ENCODE assay signal across 8 cellular contexts in the genomic region with DNA sequence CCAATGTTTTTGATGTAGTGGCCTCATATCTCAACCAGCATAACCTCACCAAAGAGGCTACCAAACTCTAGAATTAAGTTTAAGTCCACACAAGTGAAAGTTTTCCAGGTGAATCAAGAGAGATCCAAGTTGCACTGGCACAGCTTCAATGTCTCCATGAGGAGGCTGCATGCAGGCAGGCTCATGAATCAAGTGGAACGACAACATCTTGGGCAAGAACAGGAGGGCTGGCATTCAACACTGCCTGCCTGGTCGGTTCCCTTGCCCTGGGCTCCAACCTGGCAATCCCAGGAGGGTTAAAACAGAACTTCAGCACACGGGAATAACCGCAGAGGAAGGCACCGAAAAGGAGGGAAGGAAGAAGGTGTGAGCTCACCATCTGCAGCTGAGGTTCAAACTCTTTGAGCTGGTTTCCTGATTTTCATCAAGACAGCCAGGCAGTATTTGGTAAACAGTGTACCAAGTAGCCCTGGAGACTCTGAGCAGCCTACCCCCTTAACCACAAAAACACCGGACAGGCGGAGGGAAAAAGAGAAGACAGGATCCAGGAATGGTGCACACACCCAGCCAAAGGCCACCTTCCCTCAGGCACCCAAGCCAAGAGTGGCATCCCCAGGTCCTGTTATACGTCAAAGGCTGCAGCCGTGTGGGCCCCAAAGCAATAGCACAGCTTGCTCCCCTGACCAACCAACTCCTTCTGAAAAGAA. TPM values are rescaled to one million over a fixed set of nuclear protein-coding genes. Genes with fewer than 3 reads are reported as not detected.
DNase-seq lines count a peak whose midpoint lies in the region; ATAC-seq, FAIRE-seq and TF ChIP-seq lines count a peak whose summit lies in the region.

No MANE protein-coding gene starts in this region.

- H3K4me1 ChIP-seq in ACC112 (ENCODE audit: control insufficient read depth, insufficient read depth, low read length, unreplicated experiment) = peaks cover 22% of the 10 kb centered on the region
- no peaks in the 10 kb centered on the region; the same call in 1 of the 2 replicates for H3K4me1 ChIP-seq in GM12878 (ENCODE audit: control insufficient read depth, insufficient read depth, low read length)
- peaks cover 19% of the 10 kb centered on the region for H3K4me1 ChIP-seq in mesodermal cell (ENCODE audit: control insufficient read depth, insufficient read depth, low read length, poor library complexity, severe bottlenecking)

- H3K27ac Mint-ChIP-seq in HFFc6 = peak overlapping the region; percentile 77

- RAD21 ChIA-PET in GM12878 (lab: Charles Lee; ENCODE audit: unreplicated experiment) = interaction anchor here (0.6 to 4.1 kb wide), 18 partner anchors 9 to 178 kb away, joined by 3 to 17 read pairs (median 6); no protein-coding TSS in a partner anchor

- intact Hi-C loops in GM12878 (cut with micrococcal nuclease; ENCODE audit: unreplicated experiment) = loop anchor here (5.0 kb wide), 1 partner anchor 81 kb away; no protein-coding TSS in a partner anchor

- peak overlapping the region; percentile 78 for H3K4me2 ChIP-seq in GM12878 (ENCODE audit: control insufficient read depth, insufficient read depth)

- DNase-seq in HFFc6 (peak; percentile 41), GM12878 (ENCODE audit: low read depth, low spot score) (no peak), NCI-H2081 treated with DMSO at 0.1 percent for 48 hours (lab: John Stamatoyannopoulos, UW) (no peak), NAMALWA (ENCODE audit: low spot score) (no peak)

- H3K27ac ChIP-seq in ACC112 (ENCODE audit: low read depth, low read length) = peak overlapping the region; percentile 23; the same call in 1 of the 2 replicates
- H3K27ac ChIP-seq in GM12878 (ENCODE audit: control insufficient read depth, insufficient read depth) = peak overlapping the region; percentile 68
- H3K27ac ChIP-seq in mesodermal cell (ENCODE audit: low read depth, low read length, severe bottlenecking) = peak overlapping the region; percentile 67

- H3K27me3 ChIP-seq in ACC112 (ENCODE audit: insufficient read depth, low read length) = no peaks in the 10 kb centered on the region
- H3K27me3 ChIP-seq in GM12878 (replicated peaks in 1 of 2; ENCODE audit: control insufficient read depth in 2 of 2, insufficient read depth in 2 of 2, low read length in 1 of 2) = no peaks in the 10 kb centered on the region

- in situ Hi-C loops in GM12878 (cut with MboI) = no loop called here

- peaks cover 7% of the 10 kb centered on the region for H3K27me3 Mint-ChIP-seq in HFFc6 (ENCODE audit: insufficient read depth)

- 11% methylated on average over 9 of the region's 9 CpGs for WGBS in GM12878 (ENCODE audit: insufficient coverage, insufficient replicate concordance, low lambda C conversion rate, missing lambda C conversion rate)
- WGBS in mesodermal cell (ENCODE audit: insufficient coverage in 2 of 2), 2 experiments = 53 to 56% methylated on average over 7 to 8 of the region's 9 CpGs

- H3K36me3 ChIP-seq in ACC112 (ENCODE audit: insufficient read depth, low read length) (no peaks in the 10 kb centered on the region), GM12878 (ENCODE audit: control insufficient read depth in 2 of 2, insufficient read depth in 2 of 2, low read length in 1 of 2) (no peaks in the 10 kb centered on the region), mesodermal cell (ENCODE audit: control insufficient read depth, insufficient read depth, low read length) (peaks cover 6% of the 10 kb centered on the region)

- no peak for FAIRE-seq in GM12878 (lab: Jason Lieb, UNC)

- no peak for TF ChIP-seq POLR2A in GM12878 (IDR thresholded peaks at IDR 0.05; ENCODE audit: low read depth, low read length)

- TF ChIP-seq EP300 in GM12878 (IDR thresholded peaks at IDR 0.05; ENCODE audit: borderline replicate concordance in 1 of 2, control insufficient read depth in 1 of 2, low read depth in 2 of 2, low read length in 2 of 2) = no peak

- CTCF ChIA-PET in GM12878 (lab: Yijun Ruan, JAX) = interaction anchor here (0.7 to 4.6 kb wide), 15 partner anchors 9 to 631 kb away, joined by 3 to 20 read pairs (median 4); no protein-coding TSS in a partner anchor

- H2AFZ ChIP-seq in ACC112 (ENCODE audit: low read length, unreplicated experiment) (no peak overlapping the region), GM12878 (ENCODE audit: control insufficient read depth, low read depth, low read length) (no peak overlapping the region)

- H3K9me3 Mint-ChIP-seq in HFFc6 = no peaks in the 10 kb centered on the region

- peaks cover 55% of the 10 kb centered on the region for H3K79me2 ChIP-seq in ACC112 (ENCODE audit: control insufficient read depth, insufficient read depth, low read length, unreplicated experiment)
- peaks cover 60% of the 10 kb centered on the region for H3K79me2 ChIP-seq in GM12878 (ENCODE audit: control insufficient read depth, insufficient read depth, low read length)

- H4K20me1 ChIP-seq in GM12878 (ENCODE audit: control insufficient read depth, insufficient read depth) = peaks cover 5% of the 10 kb centered on the region; the same call in 1 of the 2 replicates

- BruUV-seq in GM12878 (replicated peaks; lab: Mats Ljungman, UMichigan) = TSS peak; percentile 48

- H3K9me3 ChIP-seq in GM12878 (replicated peaks; ENCODE audit: control insufficient read depth, insufficient read depth, low read length) (no peaks in the 10 kb centered on the region), mesodermal cell (ENCODE audit: control insufficient read depth, low read length) (no peaks in the 10 kb centered on the region)

- peak overlapping the region; percentile 83 for H3K4me3 ChIP-seq in ACC112 (ENCODE audit: low read depth, low read length)
- peak overlapping the region; percentile 97 for H3K4me3 ChIP-seq in GM12878
- H3K4me3 ChIP-seq in mesodermal cell (ENCODE audit: extremely low read depth, insufficient read depth, low read length, poor library complexity, severe bottlenecking) = peak overlapping the region; percentile 96

- peak overlapping the region; percentile 97 for H3K4me3 Mint-ChIP-seq in HFFc6

- H3K36me3 Mint-ChIP-seq in HFFc6 (ENCODE audit: low read depth) = no peaks in the 10 kb centered on the region; the same call in 1 of the 2 replicates

- peak overlapping the region; percentile 64 for H3K9ac ChIP-seq in GM12878 (ENCODE audit: control insufficient read depth, insufficient read depth, low read length)

- H3K4me1 Mint-ChIP-seq in HFFc6 (ENCODE audit: low read depth) = peaks cover 63% of the 10 kb centered on the region

- ATAC-seq in GM12878 (peak; percentile 27), HG02938 (IDR thresholded peaks at IDR 0.05; ENCODE audit: unreplicated experiment) (no peak), GM21381 (IDR thresholded peaks at IDR 0.05; ENCODE audit: unreplicated experiment) (no peak)

- POLR2A ChIA-PET in GM12878 (lab: Charles Lee) = interaction anchor here (0.5 to 4.4 kb wide), 10 partner anchors 11 to 1324 kb away, joined by 3 to 63 read pairs (median 3); no protein-coding TSS in a partner anchor

- SMC1A ChIA-PET in GM12878 (lab: Charles Lee; ENCODE audit: uncharacterized antibody, unreplicated experiment) = interaction anchor here (0.9 to 5.8 kb wide), 14 partner anchors 11 to 354 kb away, joined by 3 to 62 read pairs (median 5); no protein-coding TSS in a partner anchor

- TF ChIP-seq CTCF in HFFc6 (IDR thresholded peaks at IDR 0.05) (no peak), GM12878 (IDR thresholded peaks at IDR 0.05 in 2 of 3, conservative IDR thresholded peaks at IDR 0.05 in 1 of 3; ENCODE audit: control insufficient read depth in 2 of 3, extremely low read depth in 1 of 3, insufficient read depth in 1 of 3, low read depth in 3 of 3, low read length in 3 of 3) (peak in 1 of 3 experiments; percentile 10; a peak in 1 of 6 replicates)

- peak; percentile 36 for TF ChIP-seq RAD21 in GM12878 (IDR thresholded peaks at IDR 0.05; ENCODE audit: insufficient read depth, low read depth, low read length)

TF ChIP-seq in GM12878, 131 proteins besides CTCF, POLR2A, EP300 and RAD21 (continues in another document):
- TF ChIP-seq, protein P1, sequence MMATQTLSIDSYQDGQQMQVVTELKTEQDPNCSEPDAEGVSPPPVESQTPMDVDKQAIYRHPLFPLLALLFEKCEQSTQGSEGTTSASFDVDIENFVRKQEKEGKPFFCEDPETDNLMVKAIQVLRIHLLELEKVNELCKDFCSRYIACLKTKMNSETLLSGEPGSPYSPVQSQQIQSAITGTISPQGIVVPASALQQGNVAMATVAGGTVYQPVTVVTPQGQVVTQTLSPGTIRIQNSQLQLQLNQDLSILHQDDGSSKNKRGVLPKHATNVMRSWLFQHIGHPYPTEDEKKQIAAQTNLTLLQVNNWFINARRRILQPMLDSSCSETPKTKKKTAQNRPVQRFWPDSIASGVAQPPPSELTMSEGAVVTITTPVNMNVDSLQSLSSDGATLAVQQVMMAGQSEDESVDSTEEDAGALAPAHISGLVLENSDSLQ (IDR thresholded peaks at IDR 0.05) = no peak

RNA-seq across cellular contexts. Expression of a gene that starts 1.4 kb away (rescaled TPM):
- total RNA-seq in HFFc6 (2021; fragmentation: NEBNext Ultra II Directional; extraction: Animal tissue kit (Norgen Biotek cat#: 25700)) = 10 to 100 TPM; 69.8 to 97.3 (median 76.2) TPM
- 83.4 and 87.9 TPM in 2 replicates for total RNA-seq in GM12878 (2013; cell fraction: nucleolus; rRNA removed)
- total RNA-seq in GM12878 (2014; rRNA removed) = 26.4 and 27.5 TPM in 2 replicates
- total RNA-seq in GM12878 (2014; rRNA removed; fragmentation: Illumina TruSeq; extraction: Trizol) = 42.1 and 45.9 TPM in 2 replicates
- total RNA-seq in GM12878 (2021) = 78.7 and 80.6 TPM in 2 replicates
- 24.4 TPM for polyA plus RNA-seq in GM12878 (2011; ENCODE audit: low read depth)
- polyA plus RNA-seq in GM12878 (2011; rRNA removed) = 57.4 and 67.7 TPM in 2 replicates
- polyA plus RNA-seq in GM12878 (2011; cell fraction: cytosol; rRNA removed) = 66.7 and 69.8 TPM in 2 replicates
- 83.2 and 88.8 TPM in 2 replicates for polyA plus RNA-seq in GM12878 (2011; cell fraction: nucleus; rRNA removed)
- polyA plus RNA-seq in GM12878 (2012) = 38.7 and 45.2 TPM in 2 replicates
- 36.0 and 47.4 TPM in 2 replicates for polyA plus RNA-seq in GM12878 (2014; fragmentation: Illumina TruSeq; extraction: Trizol)
- polyA plus RNA-seq in GM12878 (2014; fragmentation: Nextera tagmentation; extraction: Ambion mirVana) = 1 to 10 TPM in 1 of 2 experiments, under 1 TPM in 1; 0.93 to 1.6 TPM
- 53.9 and 60.0 TPM in 2 replicates for polyA plus RNA-seq in GM12878 (2014; rRNA removed)
- polyA plus RNA-seq in GM12878 (2016; fragmentation: Nextera tagmentation; extraction: Ambion mirVana) = 10 to 100 TPM; 46.3 to 49.5 TPM
- polyA minus RNA-seq in GM12878 (2011; rRNA and poly(A)+ RNA removed) = 36.6 and 45.8 TPM in 2 replicates
- polyA minus RNA-seq in GM12878 (2011; cell fraction: cytosol; rRNA and poly(A)+ RNA removed) = 13.4 and 13.5 TPM in 2 replicates
- 12.2 and 18.0 TPM in 2 replicates for polyA minus RNA-seq in GM12878 (2011; cell fraction: nucleus; rRNA and poly(A)+ RNA removed)
- 63.4 TPM for polyA plus RNA-seq in mesodermal cell (2013, experiment 1 of 2)
- polyA plus RNA-seq in mesodermal cell (2013, experiment 2 of 2) = 61.9 TPM
